ENCODE assay signal across 11 cellular contexts in genomic region chr1:200877839-200878551, GRCh38. TPM values are rescaled to one million over a fixed set of nuclear protein-coding genes. Genes with fewer than 3 reads are reported as not detected.
A peak's percentile ranks its signal among the peaks of the same experiment; 100 is the strongest.
DNase-seq lines count a peak whose midpoint lies in the region; ATAC-seq and TF ChIP-seq lines count a peak whose summit lies in the region.
"Had no signal": no experiment of that assay in that cellular context is flagged by ENCODE, and none has a peak within 500 bp of the region (broad histone marks: within the 10 kb centered on the region; RNA-seq: fewer than 3 reads in every experiment).

No MANE protein-coding gene starts in this region.

- ATAC-seq in HG03196 (IDR thresholded peaks at IDR 0.05; ENCODE audit: unreplicated experiment) (peak; percentile 89), left ventricle myocardium superior (no peak)
- ATAC-seq in activated T-cell treated with anti-CD3 and anti-CD28 coated beads, Interleukin-2, amount 50 U/mL, for 4 hours, result peak; percentile 71 to 89
- peak; percentile 92 for ATAC-seq in stimulated activated memory B cell treated with anti-CD40 and anti-IgM and Interleukin-4, amounts not matched to agents 10 μg/mL and 1 μg/mL and 100 μg/mL, for 72 hours
- ATAC-seq: left colon had no signal

- no peak overlapping the region for H3K27ac ChIP-seq in brain microvascular endothelial cell
- H3K27ac ChIP-seq in vagina, result no peak overlapping the region
- H3K27ac ChIP-seq: cardiac muscle cell had no signal

- H3K4me3 ChIP-seq in brain microvascular endothelial cell (ENCODE audit: low read depth, low read length) (no peak overlapping the region), vagina (no peak overlapping the region)
- H3K4me3 ChIP-seq: cardiac muscle cell had no signal

- no peak for TF ChIP-seq POLR2A in vagina (IDR thresholded peaks at IDR 0.05)

- H3K27me3 Mint-ChIP-seq in activated T-cell treated with anti-CD3 and anti-CD28 coated beads, Interleukin-2, amount 50 U/mL, for 4 hours (ENCODE audit: low read depth), result peaks cover 13% of the 10 kb centered on the region
- peaks cover 16% of the 10 kb centered on the region for H3K27me3 Mint-ChIP-seq in stimulated activated memory B cell treated with anti-CD40 and anti-IgM and Interleukin-4, amounts not matched to agents 10 μg/mL and 1 μg/mL and 100 μg/mL, for 72 hours

- peaks cover 56% of the 10 kb centered on the region for H3K4me1 Mint-ChIP-seq in activated T-cell treated with anti-CD3 and anti-CD28 coated beads, Interleukin-2, amount 50 U/mL, for 4 hours (ENCODE audit: low read depth)
- H3K4me1 Mint-ChIP-seq in stimulated activated memory B cell treated with anti-CD40 and anti-IgM and Interleukin-4, amounts not matched to agents 10 μg/mL and 1 μg/mL and 100 μg/mL, for 72 hours, result peaks cover 38% of the 10 kb centered on the region

- no peak for TF ChIP-seq CTCF in brain microvascular endothelial cell (IDR thresholded peaks at IDR 0.05; ENCODE audit: low read depth, low read length, missing control alignments)
- TF ChIP-seq CTCF in vagina (IDR thresholded peaks at IDR 0.05), result no peak

- intact Hi-C loops in left ventricle myocardium superior (cut with micrococcal nuclease) (no loop called here), vagina (cut with DNase I) (no loop called here)

- H3K9me3 Mint-ChIP-seq in activated T-cell treated with anti-CD3 and anti-CD28 coated beads, Interleukin-2, amount 50 U/mL, for 4 hours, result no peaks in the 10 kb centered on the region
- H3K9me3 Mint-ChIP-seq in stimulated activated memory B cell treated with anti-CD40 and anti-IgM and Interleukin-4, amounts not matched to agents 10 μg/mL and 1 μg/mL and 100 μg/mL, for 72 hours, result no peaks in the 10 kb centered on the region

- no peaks in the 10 kb centered on the region for H3K36me3 Mint-ChIP-seq in activated T-cell treated with anti-CD3 and anti-CD28 coated beads, Interleukin-2, amount 50 U/mL, for 4 hours (ENCODE audit: insufficient read depth)
- H3K36me3 Mint-ChIP-seq in stimulated activated memory B cell treated with anti-CD40 and anti-IgM and Interleukin-4, amounts not matched to agents 10 μg/mL and 1 μg/mL and 100 μg/mL, for 72 hours, result no peaks in the 10 kb centered on the region

- H3K9me3 ChIP-seq in vagina, result no peaks in the 10 kb centered on the region

- peaks cover 10% of the 10 kb centered on the region for H3K4me1 ChIP-seq in vagina

- DNase-seq in activated gamma-delta T cell treated with Interleukin-2 at 50 U/mL for 16 hours (peak; percentile 31), activated gamma-delta T cell (lab: John Stamatoyannopoulos, UW) (no peak), left ventricle myocardium superior (no peak), brain microvascular endothelial cell (no peak), vagina (ENCODE audit: extremely low spot score in 2 of 2) (no peak)
- DNase-seq in activated T-cell treated with anti-CD3 and anti-CD28 coated beads, Interleukin-2, amount 50 U/mL, for 4 hours, result peak; percentile 47
- DNase-seq: left colon had no signal

- H3K36me3 ChIP-seq in brain microvascular endothelial cell (replicated peaks), result no peaks in the 10 kb centered on the region
- H3K36me3 ChIP-seq in vagina, result no peaks in the 10 kb centered on the region
- H3K36me3 ChIP-seq: cardiac muscle cell had no signal

- in situ Hi-C loops in brain microvascular endothelial cell (cut with HindIII; ENCODE audit: low pct_ligation_motif_present, low sequenced_read_pairs), result no loop called here

- H3K27ac Mint-ChIP-seq in stimulated activated memory B cell treated with anti-CD40 and anti-IgM and Interleukin-4, amounts not matched to agents 10 μg/mL and 1 μg/mL and 100 μg/mL, for 72 hours, result peak overlapping the region; percentile 30

- peak overlapping the region; percentile 40 for H3K4me3 Mint-ChIP-seq in activated T-cell treated with anti-CD3 and anti-CD28 coated beads, Interleukin-2, amount 50 U/mL, for 4 hours
- H3K4me3 Mint-ChIP-seq in stimulated activated memory B cell treated with anti-CD40 and anti-IgM and Interleukin-4, amounts not matched to agents 10 μg/mL and 1 μg/mL and 100 μg/mL, for 72 hours, result no peak overlapping the region

- H3K27me3 ChIP-seq in brain microvascular endothelial cell (replicated peaks), result peaks cover 38% of the 10 kb centered on the region
- H3K27me3 ChIP-seq in vagina, result peaks cover 6% of the 10 kb centered on the region
- H3K27me3 ChIP-seq: cardiac muscle cell had no signal

RNA-seq across cellular contexts. Expression of gene GPR25, which starts 5.2 kb away (rescaled TPM):
- under 1 TPM in 1 of 3 donors, not detected in 2; 0.16 TPM for total RNA-seq in activated T-cell treated with anti-CD3 and anti-CD28 coated beads, Interleukin-2, amount 50 U/mL, for 4 hours
- total RNA-seq in left ventricle myocardium superior (not detected), vagina (5.9 TPM)
- total RNA-seq: SK-MEL-5 had no signal

RNA-seq across cellular contexts. Expression of gene INAVA, which starts 16.7 kb away (rescaled TPM):
- under 1 TPM; 0.13 to 0.29 (median 0.22) TPM for total RNA-seq in activated T-cell treated with anti-CD3 and anti-CD28 coated beads, Interleukin-2, amount 50 U/mL, for 4 hours
- 0.05 TPM for total RNA-seq in left ventricle myocardium superior
- 42.2 TPM for total RNA-seq in vagina
- total RNA-seq: SK-MEL-5 had no signal

Comparison
In these comparisons a context has a peak if more than half of its experiments do, and no peak if none do; other contexts are left out.
1. DNase-seq: peak in activated gamma-delta T cell treated with Interleukin-2 at 50 U/mL for 16 hours (single experiment) and activated T-cell treated with anti-CD3 and anti-CD28 coated beads, Interleukin-2, amount 50 U/mL, for 4 hours (single experiment); none in activated gamma-delta T cell (single experiment), left ventricle myocardium superior (single experiment), brain microvascular endothelial cell (single experiment) and vagina (0 of 2).
2. RNA of gene INAVA, which starts 16.7 kb away (total RNA-seq): 42.2 TPM in vagina (single experiment); 0.13 to 0.29 TPM in activated T-cell treated with anti-CD3 and anti-CD28 coated beads, Interleukin-2, amount 50 U/mL, for 4 hours and 0.05 TPM in left ventricle myocardium superior (single experiment); every median in the first group is over 10 times any median in the second.